21 cellular contexts compared by ENCODE assay signal in the genomic region with DNA sequence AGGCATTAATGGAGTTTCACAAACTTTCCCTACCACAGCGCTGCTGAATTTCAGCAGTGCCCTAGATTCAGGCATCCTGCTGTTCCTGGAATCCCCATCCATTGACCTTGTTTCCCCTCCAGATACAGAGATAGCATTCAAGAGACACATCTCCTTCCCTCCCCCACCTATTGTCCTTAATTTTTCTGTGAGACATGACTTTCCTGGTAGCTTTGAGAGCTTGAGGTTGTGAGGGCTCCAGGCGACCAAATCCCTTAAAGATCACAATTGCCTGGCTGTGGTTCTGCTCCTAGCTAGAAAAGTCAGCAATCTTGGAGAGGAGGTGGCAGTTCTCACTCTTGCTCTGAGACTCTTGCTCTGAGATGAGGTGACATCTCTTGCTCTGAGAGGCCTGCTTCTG. TPM values are rescaled to one million over a fixed set of nuclear protein-coding genes. Genes with fewer than 3 reads are reported as not detected.
"Had no signal": no experiment of that assay in that cellular context is flagged by ENCODE, and none has a peak within 500 bp of the region (broad histone marks: within the 10 kb centered on the region; RNA-seq: fewer than 3 reads in every experiment).

No MANE protein-coding gene starts in this region.

- H3K9me3 ChIP-seq: gastrocnemius medialis, heart right ventricle, mucosa of descending colon, psoas muscle, sigmoid colon, transverse colon had no signal

- FAIRE-seq: astrocyte, islet of Langerhans had no signal

- H3K27me3 ChIP-seq: gastrocnemius medialis, heart right ventricle, sigmoid colon, transverse colon had no signal

- H3K4me3 ChIP-seq: gastrocnemius medialis, heart right ventricle, mucosa of descending colon, psoas muscle, sigmoid colon, transverse colon had no signal

- ATAC-seq: activated T-cell treated with anti-CD3 and anti-CD28 coated beads, Interleukin-2, amount 50 U/mL, for 72 hours; gastrocnemius medialis; heart right ventricle; left lobe of liver; mucosa of descending colon; naive thymus-derived CD8-positive, alpha-beta T cell; psoas muscle had no signal

- H3K36me3 ChIP-seq: gastrocnemius medialis, heart right ventricle, sigmoid colon, transverse colon had no signal

- H3K27ac ChIP-seq: epithelial cell of prostate, gastrocnemius medialis, heart right ventricle, psoas muscle, sigmoid colon, transverse colon had no signal

- DNase-seq: activated CD4-positive, alpha-beta memory T cell treated with anti-CD3 and anti-CD28 coated beads, Interleukin-2, amount 10 ng/mL, durations not matched to agents 7 days and 5 days; activated naive CD4-positive, alpha-beta T cell; activated T-cell treated with anti-CD3 and anti-CD28 coated beads, Interleukin-2, amount 50 U/mL, for 72 hours; cortex of kidney; effector memory CD4-positive, alpha-beta T cell; gastrocnemius medialis; heart right ventricle; mammary epithelial cell; mucosa of descending colon; naive thymus-derived CD8-positive, alpha-beta T cell; psoas muscle; sigmoid colon; stimulated activated CD4-positive, alpha-beta T cell treated with anti-CD3 and anti-CD28 coated beads, Interleukin-12 subunit alpha, Interleukin-12 subunit beta, amount 100 ng/mL, for 4 hours; stimulated activated naive CD4-positive, alpha-beta T cell; substantia nigra; T-helper 9 cell; transverse colon had no signal

- H3K4me1 ChIP-seq: psoas muscle, sigmoid colon, transverse colon had no signal

RNA-seq across cellular contexts. Expression of a gene that starts 48.0 kb away (rescaled TPM):
- total RNA-seq: activated CD4-positive, alpha-beta memory T cell treated with anti-CD3 and anti-CD28 coated beads, Interleukin-2, amount 10 ng/mL, durations not matched to agents 7 days and 5 days; activated T-cell treated with anti-CD3 and anti-CD28 coated beads, Interleukin-2, amount 50 U/mL, for 72 hours; left lobe of liver; naive thymus-derived CD8-positive, alpha-beta T cell had no signal
- polyA plus RNA-seq: naive thymus-derived CD8-positive, alpha-beta T cell had no signal
